In the genomic region with DNA sequence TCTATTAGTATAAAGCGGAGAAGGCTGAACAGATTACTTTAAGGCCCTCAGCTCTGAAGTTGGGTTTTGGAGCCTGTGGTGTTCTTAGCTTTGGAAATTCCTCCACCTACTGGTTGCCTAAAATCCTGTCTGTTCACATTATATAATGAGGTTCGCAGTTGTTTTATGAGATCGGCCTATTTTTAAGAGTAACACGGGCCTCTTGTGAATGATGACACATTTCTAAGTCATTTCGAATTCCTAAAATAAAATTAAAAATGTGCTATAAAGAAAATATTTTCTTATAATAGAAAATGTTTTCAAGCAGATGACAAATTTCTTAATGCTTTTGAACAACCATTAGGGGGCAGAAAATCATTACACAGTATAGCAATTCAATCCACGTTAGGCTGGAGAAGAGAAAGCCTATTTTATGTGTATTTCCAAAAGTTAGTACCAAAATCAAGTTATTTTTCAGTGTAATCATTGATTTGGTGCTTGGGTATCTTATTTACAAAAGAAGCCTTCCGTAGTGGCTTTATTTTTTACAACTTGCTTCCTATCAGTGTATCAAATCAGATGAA, we compare ENCODE assay signal across 8 cellular contexts. TPM values are rescaled to one million over a fixed set of nuclear protein-coding genes. Genes with fewer than 3 reads are reported as not detected.
DNase-seq lines count a peak whose midpoint lies in the region; ATAC-seq and TF ChIP-seq lines count a peak whose summit lies in the region.
"Had no signal": no experiment of that assay in that cellular context is flagged by ENCODE, and none has a peak within 500 bp of the region (broad histone marks: within the 10 kb centered on the region; RNA-seq: fewer than 3 reads in every experiment).

No MANE protein-coding gene starts in this region.

- H3K4me1 Mint-ChIP-seq in T-cell = peaks cover 7 to 11% (median 9%) of the 10 kb centered on the region in 3 donors
- H3K4me1 Mint-ChIP-seq in nephron progenitor cell = peaks cover 10% of the 10 kb centered on the region

- H3K9ac ChIP-seq in HCT116 (ENCODE audit: low read length) = no peak overlapping the region

- intact Hi-C loops in HCT116 (cut with micrococcal nuclease) = loop anchor here (1.0 to 10.0 kb wide), 5 partner anchors 220 to 918 kb away; no protein-coding TSS in a partner anchor

- no TSS peak for BruUV-seq in HCT116 (replicated peaks; lab: Mats Ljungman, UMichigan)

- H3K4me1 ChIP-seq in HCT116 (ENCODE audit: control insufficient read depth in 1 of 2, insufficient read depth in 2 of 2, low read length in 2 of 2) = peaks cover 4 to 12% of the 10 kb centered on the region in 2 experiments; a peak in 3 of 4 replicates

- DNase-seq in GM04504 (ENCODE audit: low read depth) (peak; percentile 65), HCT116 (ENCODE audit: low read depth, low spot score) (peak; percentile 66), NCI-H146 treated with DMSO at 0.1 percent for 48 hours (lab: John Stamatoyannopoulos, UW; ENCODE audit: unreplicated experiment) (peak; percentile 66), T-cell (peak in 3 of 34 experiments; percentile 14 to 32 (median 25)), fibroblast of peridontal ligament (ENCODE audit: extremely low read depth) (peak; percentile 94), nephron progenitor cell (no peak)
- DNase-seq in activated effector memory CD4-positive, alpha-beta T cell treated with anti-CD3 and anti-CD28 coated beads, Interleukin-2, amount 50 U/mL, for 16 hours = no peak

- H3K9me3 ChIP-seq in HCT116 (ENCODE audit: control insufficient read depth in 1 of 2, insufficient read depth in 1 of 2, low read depth in 1 of 2, low read length in 2 of 2) = no peaks in the 10 kb centered on the region

- H3K4me3 ChIP-seq in HCT116 (replicated peaks in 1 of 2; ENCODE audit: low read depth in 1 of 2, low read length in 2 of 2) = no peak overlapping the region

- H3K27me3 ChIP-seq in HCT116 (ENCODE audit: insufficient read depth, low read length) = no peaks in the 10 kb centered on the region

- no peaks in the 10 kb centered on the region for H3K9me2 ChIP-seq in HCT116 (ENCODE audit: insufficient read depth)

- POLR2A ChIA-PET in HCT116 (lab: Charles Lee) = no interaction called here
- POLR2A ChIA-PET in T-cell (lab: Charles Lee) = interaction anchor here in 1 of 2 donors (0.5 kb wide), 1 partner anchor 16 kb away, joined by 5 read pairs; no protein-coding TSS in a partner anchor

- RAD21 ChIA-PET in HCT116 (lab: Charles Lee; ENCODE audit: low non-redundant PET in 1 of 2, low total read pairs in 2 of 2, uncharacterized antibody in 2 of 2, unreplicated experiment in 2 of 2) = interaction anchor here (0.6 to 0.7 kb wide), 2 partner anchors 79 to 428 kb away, joined by 3 to 4 read pairs; no protein-coding TSS in a partner anchor

- H3K79me2 ChIP-seq in HCT116 (ENCODE audit: insufficient read depth, low read length) = no peaks in the 10 kb centered on the region

- H3K4me3 Mint-ChIP-seq in T-cell (no peak overlapping the region), nephron progenitor cell (no peak overlapping the region)
- H3K4me3 Mint-ChIP-seq: dendritic cell treated with granulocyte-macrophage colony-stimulating factor and Interleukin-4, amounts not matched to agents 40 ng/mL and 50 ng/mL, for 4 days had no signal

- CTCF ChIA-PET in HCT116 (lab: Charles Lee) = interaction anchor here (0.6 to 1.7 kb wide), 15 partner anchors 9 to 428 kb away, joined by 3 to 18 read pairs (median 4); no protein-coding TSS in a partner anchor
- CTCF ChIA-PET in T-cell (lab: Charles Lee) = interaction anchor here (0.6 to 2.7 kb wide), 12 partner anchors 11 to 410 kb away, joined by 3 to 19 read pairs (median 4); a partner anchor contains a TSS

- no peaks in the 10 kb centered on the region for H3K9me3 Mint-ChIP-seq in T-cell
- H3K9me3 Mint-ChIP-seq in nephron progenitor cell = peaks cover 5% of the 10 kb centered on the region
- H3K9me3 Mint-ChIP-seq: dendritic cell treated with granulocyte-macrophage colony-stimulating factor and Interleukin-4, amounts not matched to agents 40 ng/mL and 50 ng/mL, for 4 days had no signal

- peak; percentile 91 for TF ChIP-seq RAD21 in HCT116 (IDR thresholded peaks at IDR 0.05; ENCODE audit: low read depth)

- H3K27ac Mint-ChIP-seq in T-cell (peak overlapping the region in 1 of 2 donors; percentile 30), nephron progenitor cell (no peak overlapping the region)
- H3K27ac Mint-ChIP-seq: dendritic cell treated with granulocyte-macrophage colony-stimulating factor and Interleukin-4, amounts not matched to agents 40 ng/mL and 50 ng/mL, for 4 days had no signal

- H3K4me2 ChIP-seq in HCT116 (ENCODE audit: low read length) = peak overlapping the region; percentile 5; the same call in 1 of the 2 replicates

- H3K27me3 Mint-ChIP-seq in T-cell = peaks cover 5 to 13% of the 10 kb centered on the region in 2 donors
- H3K27me3 Mint-ChIP-seq in nephron progenitor cell (ENCODE audit: low read depth, poor library complexity) = peaks cover 4% of the 10 kb centered on the region

- peak; percentile 72 for ATAC-seq in HCT116
- peak; percentile 68 to 79 (median 71) for ATAC-seq in T-cell (replicated peaks in 1 of 4)

- no peak overlapping the region for H3K27ac ChIP-seq in HCT116 (ENCODE audit: low read depth, low read length)

- TF ChIP-seq POLR2A in HCT116 (IDR thresholded peaks at IDR 0.05; ENCODE audit: borderline replicate concordance, extremely low read depth, insufficient read depth, insufficient read length) = no peak

- H2AFZ ChIP-seq in HCT116 (ENCODE audit: low read depth, low read length, poor library complexity, severe bottlenecking) = peak overlapping the region; percentile 80

- TF ChIP-seq CTCF in HCT116 (IDR thresholded peaks at IDR 0.05 in 2 of 3, conservative IDR thresholded peaks at IDR 0.05 in 1 of 3; ENCODE audit: borderline replicate concordance in 1 of 3, insufficient read depth in 1 of 3, low read depth in 2 of 3, low read length in 2 of 3) (peak; percentile 57 to 99 (median 75)), nephron progenitor cell (IDR thresholded peaks at IDR 0.05) (peak; percentile 72)

- no peaks in the 10 kb centered on the region for H3K36me3 Mint-ChIP-seq in T-cell
- H3K36me3 Mint-ChIP-seq in nephron progenitor cell (ENCODE audit: low read depth) = no peaks in the 10 kb centered on the region

- H4K20me1 ChIP-seq in HCT116 (ENCODE audit: insufficient read depth) = no peaks in the 10 kb centered on the region

- no peaks in the 10 kb centered on the region for H3K36me3 ChIP-seq in HCT116 (ENCODE audit: control insufficient read depth in 1 of 2, insufficient read depth in 2 of 2, low read length in 2 of 2)

TF ChIP-seq in HCT116, 20 proteins besides CTCF, POLR2A, EP300 and RAD21:
- peak; percentile 33 for TF ChIP-seq YY1 (IDR thresholded peaks at IDR 0.05; ENCODE audit: extremely low read depth, insufficient replicate concordance, low read depth, low read length)
- no peak for TF ChIP-seq SP1 (IDR thresholded peaks at IDR 0.05; ENCODE audit: low read depth)

RNA-seq across cellular contexts. Expression of a gene that starts 15.8 kb away (rescaled TPM):
- total RNA-seq in HCT116 (2021; ENCODE audit: unreplicated experiment) (13.4 TPM), T-cell (10 to 100 TPM; 16.1 to 21.8 (median 16.7) TPM)
- polyA plus RNA-seq in HCT116 (2012) = 3.7 and 4.8 TPM in 2 replicates

Comparison
In these comparisons a context has a peak if more than half of its experiments do, and no peak if none do; other contexts are left out.
1. DNase-seq: peak in GM04504 (single experiment), HCT116 (single experiment), NCI-H146 treated with DMSO at 0.1 percent for 48 hours (single experiment) and fibroblast of peridontal ligament (single experiment); none in nephron progenitor cell (single experiment) and activated effector memory CD4-positive, alpha-beta T cell treated with anti-CD3 and anti-CD28 coated beads, Interleukin-2, amount 50 U/mL, for 16 hours (single experiment).